ENCODE assay signal across 20 cellular contexts in the genomic region with DNA sequence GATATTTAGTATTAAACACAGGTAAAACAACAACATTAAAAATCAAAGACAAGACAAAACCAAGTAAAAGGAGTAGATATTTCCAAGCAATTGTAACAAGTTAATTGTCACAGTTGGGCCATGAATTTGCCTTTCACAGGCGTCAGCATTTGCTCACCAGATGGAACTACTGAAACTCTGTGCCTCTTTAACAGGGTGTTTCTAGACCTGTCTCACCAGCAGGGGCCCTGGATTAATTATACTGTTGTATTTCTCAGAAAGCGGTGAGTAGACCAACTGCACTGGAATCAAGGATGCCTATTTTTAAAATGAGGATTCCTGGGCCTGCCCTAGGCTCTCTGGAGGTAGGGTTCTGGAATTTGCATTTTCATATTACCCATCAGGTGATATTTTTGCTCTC.
"Had no signal": no experiment of that assay in that cellular context is flagged by ENCODE, and none has a peak within 500 bp of the region (broad histone marks: within the 10 kb centered on the region; RNA-seq: fewer than 3 reads in every experiment).

No MANE protein-coding gene starts in this region.

- DNase-seq: activated CD4-positive, alpha-beta T cell treated with anti-CD3 and anti-CD28 coated beads for 48 hours; activated CD4-positive, alpha-beta T cell treated with anti-CD3 and anti-CD28 coated beads, Interleukin-2, amount 50 U/mL, for 4 hours; activated CD4-positive, CD25-positive, alpha-beta regulatory T cell treated with anti-CD3 and anti-CD28 coated beads, Interleukin-2, amount 50 U/mL, for 72 hours; activated CD8-positive, alpha-beta memory T cell treated with anti-CD3 and anti-CD28 coated beads, Interleukin-2, amount 50 U/mL, for 48 hours; activated CD8-positive, alpha-beta T cell treated with anti-CD3 and anti-CD28 coated beads, Interleukin-2, amount 10 ng/mL, durations not matched to agents 7 days and 5 days; activated naive CD8-positive, alpha-beta T cell treated with anti-CD3 and anti-CD28 coated beads, Interleukin-2, amount 50 U/mL, for 24 hours; activated T-cell treated with anti-CD3 and anti-CD28 coated beads, Interleukin-2, amount 50 U/mL, for 1 hour; amniotic stem cell; body of pancreas; central memory CD4-positive, alpha-beta T cell; KBM-7; NCI-H1092; NCI-H1417; NCI-H2081; NCI-H226; PC-3; SHP77 treated with DMSO at 0.1 percent for 48 hours had no signal

- H3K27me3 ChIP-seq: ascending aorta, body of pancreas had no signal

- H3K36me3 ChIP-seq: ascending aorta had no signal

- H3K4me3 ChIP-seq: ascending aorta, body of pancreas had no signal

- H3K27ac ChIP-seq: ascending aorta, body of pancreas had no signal

- H3K9me3 Mint-ChIP-seq: activated naive CD4-positive, alpha-beta T cell treated with anti-CD3 and anti-CD28 coated beads, Interleukin-2, amount 50 U/mL, for 24 hours; activated naive CD8-positive, alpha-beta T cell treated with anti-CD3 and anti-CD28 coated beads, Interleukin-2, amount 50 U/mL, for 24 hours; T-helper 1 cell treated with Interleukin-12 subunit alpha and Interleukin-12 subunit beta and Interleukin-4 antibody, amounts not matched to agents 30 μg/mL and 1 μg/mL, for 36 hours had no signal

- H3K4me1 ChIP-seq: ascending aorta, body of pancreas had no signal

- H3K9me3 ChIP-seq: ascending aorta, body of pancreas had no signal

- H3K27ac Mint-ChIP-seq: activated CD8-positive, alpha-beta T cell treated with anti-CD3 and anti-CD28 coated beads, Interleukin-2, amount 10 ng/mL, durations not matched to agents 7 days and 5 days; activated naive CD8-positive, alpha-beta T cell treated with anti-CD3 and anti-CD28 coated beads, Interleukin-2, amount 50 U/mL, for 24 hours; T-helper 1 cell treated with Interleukin-12 subunit alpha and Interleukin-12 subunit beta and Interleukin-4 antibody, amounts not matched to agents 30 μg/mL and 1 μg/mL, for 36 hours had no signal

- H3K4me3 Mint-ChIP-seq: activated CD8-positive, alpha-beta T cell treated with anti-CD3 and anti-CD28 coated beads, Interleukin-2, amount 10 ng/mL, durations not matched to agents 7 days and 5 days; activated naive CD4-positive, alpha-beta T cell treated with anti-CD3 and anti-CD28 coated beads, Interleukin-2, amount 50 U/mL, for 24 hours; activated naive CD8-positive, alpha-beta T cell treated with anti-CD3 and anti-CD28 coated beads, Interleukin-2, amount 50 U/mL, for 24 hours; T-helper 1 cell treated with Interleukin-12 subunit alpha and Interleukin-12 subunit beta and Interleukin-4 antibody, amounts not matched to agents 30 μg/mL and 1 μg/mL, for 36 hours had no signal

- H3K36me3 Mint-ChIP-seq: activated naive CD4-positive, alpha-beta T cell treated with anti-CD3 and anti-CD28 coated beads, Interleukin-2, amount 50 U/mL, for 24 hours had no signal
